8 cellular contexts compared by ENCODE assay signal in genomic region chrX:40996886-40997530, GRCh38.
DNase-seq lines count a peak whose midpoint lies in the region; ATAC-seq, FAIRE-seq and TF ChIP-seq lines count a peak whose summit lies in the region.

No MANE protein-coding gene starts in this region.

- WGBS in gastroesophageal sphincter (ENCODE audit: low coverage in 1 of 2), 2 donors: 0 to 12% methylated on average over 2 to 3 of the region's 3 CpGs
- 22% methylated on average over 3 of the region's 3 CpGs for WGBS in esophagus muscularis mucosa

- POLR2A ChIA-PET in Caco-2 (lab: Charles Lee): interaction anchor here (0.6 to 0.9 kb wide), 3 partner anchors 88 to 337 kb away, joined by 3 to 7 read pairs (median 3); partner anchors contain the start of genes DDX3X and USP9X

- H3K36me3 ChIP-seq in Caco-2 (ENCODE audit: control insufficient read depth, insufficient read depth, low read length): no peaks in the 10 kb centered on the region
- no peaks in the 10 kb centered on the region for H3K36me3 ChIP-seq in gastroesophageal sphincter
- no peaks in the 10 kb centered on the region for H3K36me3 ChIP-seq in esophagus muscularis mucosa

- BruUV-seq in Caco-2 (replicated peaks; lab: Mats Ljungman, UMichigan): no TSS peak

- CTCF ChIA-PET in Caco-2 (lab: Charles Lee): interaction anchor here (0.8 to 1.3 kb wide), 2 partner anchors 118 to 350 kb away, joined by 4 to 5 read pairs; partner anchors contain the start of gene CXorf38

- H3K9me3 ChIP-seq in Caco-2: no peaks in the 10 kb centered on the region
- no peaks in the 10 kb centered on the region for H3K9me3 ChIP-seq in gastroesophageal sphincter
- H3K9me3 ChIP-seq in esophagus muscularis mucosa: no peaks in the 10 kb centered on the region

- H3K4me3 ChIP-seq in Caco-2 (ENCODE audit: low read depth, low read length): peak overlapping the region; percentile 12; the same call in 1 of the 2 replicates
- H3K4me3 ChIP-seq in gastroesophageal sphincter: no peak overlapping the region
- no peak overlapping the region for H3K4me3 ChIP-seq in esophagus muscularis mucosa

- H3K36me3 Mint-ChIP-seq in Caco-2 (ENCODE audit: insufficient read depth, unreplicated experiment): no peaks in the 10 kb centered on the region
- H3K36me3 Mint-ChIP-seq in progenitor cell of endocrine pancreas (ENCODE audit: insufficient read depth): no peaks in the 10 kb centered on the region

- TF ChIP-seq EP300 in gastroesophageal sphincter (IDR thresholded peaks at IDR 0.05) (no peak), esophagus muscularis mucosa (IDR thresholded peaks at IDR 0.05) (no peak)

- no peak overlapping the region for H3K27ac ChIP-seq in gastroesophageal sphincter
- H3K27ac ChIP-seq in esophagus muscularis mucosa (replicated peaks in 1 of 4): no peak overlapping the region

- H3K4me3 Mint-ChIP-seq in Caco-2 (ENCODE audit: unreplicated experiment) (peak overlapping the region; percentile 47), progenitor cell of endocrine pancreas (ENCODE audit: low read depth) (peak overlapping the region; percentile 67)

- H3K27me3 ChIP-seq in Caco-2 (replicated peaks; ENCODE audit: control insufficient read depth, insufficient read depth, low read length): no peaks in the 10 kb centered on the region
- H3K27me3 ChIP-seq in gastroesophageal sphincter: no peaks in the 10 kb centered on the region
- no peaks in the 10 kb centered on the region for H3K27me3 ChIP-seq in esophagus muscularis mucosa

- TF ChIP-seq CTCF in Caco-2 (IDR thresholded peaks at IDR 0.05; ENCODE audit: insufficient read depth in 1 of 2, low read depth in 1 of 2, low read length in 1 of 2, severe bottlenecking in 1 of 2, unreplicated experiment in 1 of 2): no peak
- no peak for TF ChIP-seq CTCF in gastroesophageal sphincter (IDR thresholded peaks at IDR 0.05)
- TF ChIP-seq CTCF in progenitor cell of endocrine pancreas (IDR thresholded peaks at IDR 0.05; ENCODE audit: unreplicated experiment): no peak
- no peak for TF ChIP-seq CTCF in esophagus muscularis mucosa (IDR thresholded peaks at IDR 0.05)

- peak; percentile 71 for ATAC-seq in gastroesophageal sphincter
- ATAC-seq in HG02759 (IDR thresholded peaks at IDR 0.05; ENCODE audit: unreplicated experiment): no peak
- ATAC-seq in HG03439 (IDR thresholded peaks at IDR 0.05; ENCODE audit: unreplicated experiment): no peak

- no peak for TF ChIP-seq POLR2A in gastroesophageal sphincter (IDR thresholded peaks at IDR 0.05)
- TF ChIP-seq POLR2A in esophagus muscularis mucosa (IDR thresholded peaks at IDR 0.05; ENCODE audit: low read depth): no peak

- H3K27me3 Mint-ChIP-seq in Caco-2 (ENCODE audit: insufficient read depth, unreplicated experiment) (no peaks in the 10 kb centered on the region), progenitor cell of endocrine pancreas (no peaks in the 10 kb centered on the region)

- H3K27ac Mint-ChIP-seq in Caco-2 (ENCODE audit: unreplicated experiment) (peak overlapping the region; percentile 74), progenitor cell of endocrine pancreas (peak overlapping the region; percentile 89)

- H3K4me1 ChIP-seq in Caco-2: peaks cover 14% of the 10 kb centered on the region
- no peaks in the 10 kb centered on the region for H3K4me1 ChIP-seq in gastroesophageal sphincter
- H3K4me1 ChIP-seq in esophagus muscularis mucosa: no peaks in the 10 kb centered on the region

- H3K9me3 Mint-ChIP-seq in Caco-2 (ENCODE audit: unreplicated experiment) (peaks cover 14% of the 10 kb centered on the region), progenitor cell of endocrine pancreas (ENCODE audit: low read depth) (peaks cover 9% of the 10 kb centered on the region)

- intact Hi-C loops in Caco-2 (cut with micrococcal nuclease; ENCODE audit: unreplicated experiment): no loop called here
- intact Hi-C loops in esophagus muscularis mucosa (cut with DNase I): no loop called here

- peak; percentile 49 to 53 for DNase-seq in Caco-2
- DNase-seq in HTR-8/SVneo (ENCODE audit: insufficient read length, low spot score): peak; percentile 51
- DNase-seq in SKM-1 (lab: John Stamatoyannopoulos, UW; ENCODE audit: unreplicated experiment): peak; percentile 67
- DNase-seq in progenitor cell of endocrine pancreas (ENCODE audit: low spot score, unreplicated experiment): no peak
- no peak for DNase-seq in esophagus muscularis mucosa (ENCODE audit: extremely low spot score)

- H3K4me1 Mint-ChIP-seq in Caco-2 (ENCODE audit: low read depth, unreplicated experiment) (peaks cover 7% of the 10 kb centered on the region), progenitor cell of endocrine pancreas (ENCODE audit: low read depth) (peaks cover 6% of the 10 kb centered on the region)

- peak; percentile 87 for FAIRE-seq in HTR-8/SVneo (lab: Jason Lieb, UNC)

Comparison
In these comparisons a context has a peak if more than half of its experiments do, and no peak if none do; other contexts are left out.
1. DNase-seq: peak in Caco-2 (2 of 2), HTR-8/SVneo (single experiment) and SKM-1 (single experiment); none in progenitor cell of endocrine pancreas (single experiment) and esophagus muscularis mucosa (single experiment).